ENCODE assay signal across 9 cellular contexts in the genomic region with DNA sequence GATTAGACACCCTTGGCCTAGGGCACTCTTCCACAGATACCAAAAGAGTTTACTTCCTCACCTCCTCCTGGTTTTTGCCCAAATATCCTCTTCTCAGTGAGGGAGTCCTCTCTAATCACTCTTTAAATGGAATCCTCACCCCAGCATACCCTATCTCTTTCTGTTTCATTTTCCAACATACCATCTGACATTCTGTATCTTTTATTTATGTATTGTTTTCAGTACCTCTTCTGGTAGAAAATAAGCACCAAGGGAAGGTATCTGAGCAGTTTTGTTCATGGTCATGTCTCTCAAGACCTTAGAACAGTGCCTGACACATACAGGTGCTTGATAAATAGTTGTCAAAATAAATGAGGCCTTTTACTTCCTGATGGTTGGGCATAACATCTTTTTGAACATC. TPM values are rescaled to one million over a fixed set of nuclear protein-coding genes. Genes with fewer than 3 reads are reported as not detected.
DNase-seq lines count a peak whose midpoint lies in the region; ATAC-seq and TF ChIP-seq lines count a peak whose summit lies in the region.
"Had no signal": no experiment of that assay in that cellular context is flagged by ENCODE, and none has a peak within 500 bp of the region (broad histone marks: within the 10 kb centered on the region; RNA-seq: fewer than 3 reads in every experiment).

No MANE protein-coding gene starts in this region.

- no peak overlapping the region for H3K27ac ChIP-seq in stomach

- H3K4me1 ChIP-seq in stomach = no peaks in the 10 kb centered on the region

- ATAC-seq in GM18858 (IDR thresholded peaks at IDR 0.05; ENCODE audit: unreplicated experiment) (peak; percentile 79), GM21381 (IDR thresholded peaks at IDR 0.05; ENCODE audit: unreplicated experiment) (peak; percentile 73), HG03095 (IDR thresholded peaks at IDR 0.05; ENCODE audit: unreplicated experiment) (peak; percentile 76), left cardiac atrium (no peak)

- H3K27me3 Mint-ChIP-seq in activated naive CD8-positive, alpha-beta T cell treated with anti-CD3 and anti-CD28 coated beads for 36 hours = no peaks in the 10 kb centered on the region

- TF ChIP-seq POLR2A in stomach (IDR thresholded peaks at IDR 0.05) = no peak

- H3K4me3 ChIP-seq in stomach = no peak overlapping the region

- TF ChIP-seq CTCF in stomach (IDR thresholded peaks at IDR 0.05) = no peak

- DNase-seq in activated naive CD8-positive, alpha-beta T cell treated with anti-CD3 and anti-CD28 coated beads for 36 hours = no peak
- no peak for DNase-seq in left cardiac atrium
- DNase-seq in HuH-7.5 (ENCODE audit: low spot score) = no peak
- no peak for DNase-seq in NCI-H1694 (lab: John Stamatoyannopoulos, UW)
- no peak for DNase-seq in stomach
- DNase-seq: occipital lobe had no signal

- H3K4me1 Mint-ChIP-seq in activated naive CD8-positive, alpha-beta T cell treated with anti-CD3 and anti-CD28 coated beads for 36 hours = peaks cover 12% of the 10 kb centered on the region

- no peaks in the 10 kb centered on the region for H3K36me3 ChIP-seq in stomach

- H3K4me3 Mint-ChIP-seq in activated naive CD8-positive, alpha-beta T cell treated with anti-CD3 and anti-CD28 coated beads for 36 hours = no peak overlapping the region

- H3K9me3 ChIP-seq in stomach = no peaks in the 10 kb centered on the region

- peak overlapping the region; percentile 47 for H3K27ac Mint-ChIP-seq in activated naive CD8-positive, alpha-beta T cell treated with anti-CD3 and anti-CD28 coated beads for 36 hours

- peaks cover 5% of the 10 kb centered on the region for H3K9me3 Mint-ChIP-seq in activated naive CD8-positive, alpha-beta T cell treated with anti-CD3 and anti-CD28 coated beads for 36 hours

- H3K27me3 ChIP-seq in stomach = no peaks in the 10 kb centered on the region

- TF ChIP-seq EP300 in stomach (IDR thresholded peaks at IDR 0.05) = no peak

- peaks cover 2% of the 10 kb centered on the region for H3K36me3 Mint-ChIP-seq in activated naive CD8-positive, alpha-beta T cell treated with anti-CD3 and anti-CD28 coated beads for 36 hours

- intact Hi-C loops in left cardiac atrium (cut with DNase I) = no loop called here
- intact Hi-C loops in stomach (cut with DNase I; ENCODE audit: low total_unique reads) = no loop called here

RNA-seq across cellular contexts. Expression of a gene that starts 55.1 kb away (rescaled TPM):
- 1 to 10 TPM; 2.3 to 3.1 TPM for total RNA-seq in activated naive CD8-positive, alpha-beta T cell treated with anti-CD3 and anti-CD28 coated beads for 36 hours
- total RNA-seq in left cardiac atrium = 10 to 100 TPM in 1 of 2 donors, 1 to 10 TPM in 1; 1.5 to 12.9 TPM
- total RNA-seq in stomach = 10 to 100 TPM in 3 of 5 donors, 1 to 10 TPM in 1, under 1 TPM in 1; 0.87 to 89.3 (median 23.3) TPM
- polyA plus RNA-seq in stomach = 1 to 10 TPM; 1.4 to 3.4 (median 2.5) TPM

Comparison
In these comparisons a context has a peak if more than half of its experiments do, and no peak if none do; other contexts are left out.
1. ATAC-seq: peak in GM18858 (single experiment), GM21381 (single experiment) and HG03095 (single experiment); none in left cardiac atrium (0 of 2).